ENCODE assay signal across 8 cellular contexts in genomic region chr12:18165889-18166288, GRCh38.
A peak's percentile ranks its signal among the peaks of the same experiment; 100 is the strongest.
DNase-seq lines count a peak whose midpoint lies in the region; ATAC-seq and TF ChIP-seq lines count a peak whose summit lies in the region.

No MANE protein-coding gene starts in this region.

- H3K4me1 ChIP-seq in foreskin keratinocyte: no peaks in the 10 kb centered on the region

- ATAC-seq in GM18867 (IDR thresholded peaks at IDR 0.05; ENCODE audit: unreplicated experiment) (peak; percentile 48), GM21576 (IDR thresholded peaks at IDR 0.05; ENCODE audit: unreplicated experiment) (peak; percentile 43), HG03520 (IDR thresholded peaks at IDR 0.05; ENCODE audit: unreplicated experiment) (peak; percentile 32), foreskin keratinocyte (peak; percentile 18), GM18519 (IDR thresholded peaks at IDR 0.05; ENCODE audit: low FRiP score, unreplicated experiment) (no peak)

- peak overlapping the region; percentile 19 for H3K27ac ChIP-seq in foreskin keratinocyte

- H3K27me3 ChIP-seq in foreskin keratinocyte: no peaks in the 10 kb centered on the region

- DNase-seq in foreskin keratinocyte (no peak), NCI-H446 (lab: John Stamatoyannopoulos, UW) (no peak), RKO (ENCODE audit: low spot score) (no peak), germinal center (ENCODE audit: low spot score) (no peak)

- no peak for TF ChIP-seq CTCF in foreskin keratinocyte (conservative IDR thresholded peaks at IDR 0.05)
